ENCODE assay signal across 8 cellular contexts in the genomic region with DNA sequence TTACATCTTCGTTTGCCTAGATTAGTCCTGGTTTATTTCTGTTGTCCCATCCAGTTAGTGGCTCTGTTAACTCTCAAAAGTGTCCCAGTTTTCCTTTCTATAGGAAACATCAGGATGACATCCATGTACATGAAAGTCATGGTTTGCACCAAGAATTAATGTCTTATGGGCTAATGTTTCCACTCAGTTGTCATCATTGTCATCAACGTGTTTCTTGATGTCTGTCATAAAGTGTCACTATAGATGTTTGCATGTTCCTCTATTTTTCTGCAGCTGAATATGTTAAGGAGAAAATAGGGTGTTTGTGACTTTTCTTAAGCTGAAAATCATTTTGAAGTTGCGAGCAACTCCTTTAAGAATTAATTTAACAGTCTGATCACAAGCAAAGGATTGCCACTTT.
"Had no signal": no experiment of that assay in that cellular context is flagged by ENCODE, and none has a peak within 500 bp of the region (broad histone marks: within the 10 kb centered on the region; RNA-seq: fewer than 3 reads in every experiment).

No MANE protein-coding gene starts in this region.

- FAIRE-seq: G401.6, GM12878, GM12891, GM12892, GM18507, GM19239 had no signal

- ATAC-seq: GM12878 had no signal

- H3K4me3 ChIP-seq: GM12878 had no signal

- DNase-seq: GDM1, GF-D8 had no signal
